1 cellular context compared by ENCODE assay signal in the genomic region with DNA sequence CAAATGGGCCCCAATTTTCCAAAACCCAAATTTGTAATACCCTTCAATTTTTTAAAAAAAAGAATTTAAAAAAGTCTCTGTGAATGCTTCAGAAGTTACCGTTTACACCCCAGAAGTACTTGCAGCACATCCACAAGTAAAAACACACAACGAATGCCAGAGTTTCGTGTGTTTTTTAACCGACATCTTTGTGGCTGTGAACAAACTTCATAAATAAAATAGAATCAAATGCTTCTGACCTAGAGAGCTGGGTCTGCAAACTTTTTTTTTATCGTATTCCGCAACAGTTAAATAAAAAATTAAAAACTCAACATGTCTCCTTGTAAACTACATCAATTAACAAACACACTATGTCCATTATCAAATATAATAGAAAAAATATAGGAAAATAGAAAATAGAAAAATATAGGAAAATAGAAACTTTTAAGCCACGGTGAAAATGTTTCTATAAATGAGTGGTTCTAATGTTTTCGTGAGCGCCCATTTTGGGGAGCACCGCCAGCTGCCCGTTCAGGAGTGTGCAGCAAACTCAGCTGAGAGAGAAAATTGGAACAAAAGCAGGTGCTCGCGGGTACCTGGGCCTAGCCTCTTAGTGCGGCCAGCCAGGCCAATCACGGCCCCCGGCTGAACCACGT.
A peak's percentile ranks its signal among the peaks of the same experiment; 100 is the strongest.
TF ChIP-seq lines count a peak whose summit lies in the region.

No MANE protein-coding gene starts in this region.

TF ChIP-seq in GM23338, 12 proteins besides CTCF, POLR2A, EP300 and RAD21 (continued from another document):
- TF ChIP-seq, protein P1, sequence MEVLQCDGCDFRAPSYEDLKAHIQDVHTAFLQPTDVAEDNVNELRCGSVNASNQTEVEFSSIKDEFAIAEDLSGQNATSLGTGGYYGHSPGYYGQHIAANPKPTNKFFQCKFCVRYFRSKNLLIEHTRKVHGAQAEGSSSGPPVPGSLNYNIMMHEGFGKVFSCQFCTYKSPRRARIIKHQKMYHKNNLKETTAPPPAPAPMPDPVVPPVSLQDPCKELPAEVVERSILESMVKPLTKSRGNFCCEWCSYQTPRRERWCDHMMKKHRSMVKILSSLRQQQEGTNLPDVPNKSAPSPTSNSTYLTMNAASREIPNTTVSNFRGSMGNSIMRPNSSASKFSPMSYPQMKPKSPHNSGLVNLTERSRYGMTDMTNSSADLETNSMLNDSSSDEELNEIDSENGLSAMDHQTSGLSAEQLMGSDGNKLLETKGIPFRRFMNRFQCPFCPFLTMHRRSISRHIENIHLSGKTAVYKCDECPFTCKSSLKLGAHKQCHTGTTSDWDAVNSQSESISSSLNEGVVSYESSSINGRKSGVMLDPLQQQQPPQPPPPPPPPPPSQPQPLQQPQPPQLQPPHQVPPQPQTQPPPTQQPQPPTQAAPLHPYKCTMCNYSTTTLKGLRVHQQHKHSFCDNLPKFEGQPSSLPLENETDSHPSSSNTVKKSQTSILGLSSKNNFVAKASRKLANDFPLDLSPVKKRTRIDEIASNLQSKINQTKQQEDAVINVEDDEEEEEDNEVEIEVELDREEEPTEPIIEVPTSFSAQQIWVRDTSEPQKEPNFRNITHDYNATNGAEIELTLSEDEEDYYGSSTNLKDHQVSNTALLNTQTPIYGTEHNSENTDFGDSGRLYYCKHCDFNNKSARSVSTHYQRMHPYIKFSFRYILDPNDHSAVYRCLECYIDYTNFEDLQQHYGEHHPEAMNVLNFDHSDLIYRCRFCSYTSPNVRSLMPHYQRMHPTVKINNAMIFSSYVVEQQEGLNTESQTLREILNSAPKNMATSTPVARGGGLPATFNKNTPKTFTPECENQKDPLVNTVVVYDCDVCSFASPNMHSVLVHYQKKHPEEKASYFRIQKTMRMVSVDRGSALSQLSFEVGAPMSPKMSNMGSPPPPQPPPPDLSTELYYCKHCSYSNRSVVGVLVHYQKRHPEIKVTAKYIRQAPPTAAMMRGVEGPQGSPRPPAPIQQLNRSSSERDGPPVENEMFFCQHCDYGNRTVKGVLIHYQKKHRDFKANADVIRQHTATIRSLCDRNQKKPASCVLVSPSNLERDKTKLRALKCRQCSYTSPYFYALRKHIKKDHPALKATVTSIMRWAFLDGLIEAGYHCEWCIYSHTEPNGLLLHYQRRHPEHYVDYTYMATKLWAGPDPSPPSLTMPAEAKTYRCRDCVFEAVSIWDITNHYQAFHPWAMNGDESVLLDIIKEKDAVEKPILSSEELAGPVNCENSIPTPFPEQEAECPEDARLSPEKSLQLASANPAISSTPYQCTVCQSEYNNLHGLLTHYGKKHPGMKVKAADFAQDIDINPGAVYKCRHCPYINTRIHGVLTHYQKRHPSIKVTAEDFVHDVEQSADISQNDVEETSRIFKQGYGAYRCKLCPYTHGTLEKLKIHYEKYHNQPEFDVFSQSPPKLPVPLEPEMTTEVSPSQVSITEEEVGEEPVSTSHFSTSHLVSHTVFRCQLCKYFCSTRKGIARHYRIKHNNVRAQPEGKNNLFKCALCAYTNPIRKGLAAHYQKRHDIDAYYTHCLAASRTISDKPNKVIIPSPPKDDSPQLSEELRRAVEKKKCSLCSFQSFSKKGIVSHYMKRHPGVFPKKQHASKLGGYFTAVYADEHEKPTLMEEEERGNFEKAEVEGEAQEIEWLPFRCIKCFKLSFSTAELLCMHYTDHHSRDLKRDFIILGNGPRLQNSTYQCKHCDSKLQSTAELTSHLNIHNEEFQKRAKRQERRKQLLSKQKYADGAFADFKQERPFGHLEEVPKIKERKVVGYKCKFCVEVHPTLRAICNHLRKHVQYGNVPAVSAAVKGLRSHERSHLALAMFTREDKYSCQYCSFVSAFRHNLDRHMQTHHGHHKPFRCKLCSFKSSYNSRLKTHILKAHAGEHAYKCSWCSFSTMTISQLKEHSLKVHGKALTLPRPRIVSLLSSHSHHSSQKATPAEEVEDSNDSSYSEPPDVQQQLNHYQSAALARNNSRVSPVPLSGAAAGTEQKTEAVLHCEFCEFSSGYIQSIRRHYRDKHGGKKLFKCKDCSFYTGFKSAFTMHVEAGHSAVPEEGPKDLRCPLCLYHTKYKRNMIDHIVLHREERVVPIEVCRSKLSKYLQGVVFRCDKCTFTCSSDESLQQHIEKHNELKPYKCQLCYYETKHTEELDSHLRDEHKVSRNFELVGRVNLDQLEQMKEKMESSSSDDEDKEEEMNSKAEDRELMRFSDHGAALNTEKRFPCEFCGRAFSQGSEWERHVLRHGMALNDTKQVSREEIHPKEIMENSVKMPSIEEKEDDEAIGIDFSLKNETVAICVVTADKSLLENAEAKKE (CRISPR knock-in tag; IDR thresholded peaks at IDR 0.05), result no peak
- TF ChIP-seq NANOG (IDR thresholded peaks at IDR 0.05; ENCODE audit: borderline replicate concordance), result no peak
- TF ChIP-seq STAT1 (IDR thresholded peaks at IDR 0.05; ENCODE audit: unreplicated experiment), result no peak
- TF ChIP-seq POLR2AphosphoS5 (IDR thresholded peaks at IDR 0.05; ENCODE audit: low read depth), result no peak
- TF ChIP-seq EZH2 (IDR thresholded peaks at IDR 0.05; ENCODE audit: low read depth, unreplicated experiment), result peak; percentile 99
